29 cellular contexts compared by ENCODE assay signal in the genomic region with DNA sequence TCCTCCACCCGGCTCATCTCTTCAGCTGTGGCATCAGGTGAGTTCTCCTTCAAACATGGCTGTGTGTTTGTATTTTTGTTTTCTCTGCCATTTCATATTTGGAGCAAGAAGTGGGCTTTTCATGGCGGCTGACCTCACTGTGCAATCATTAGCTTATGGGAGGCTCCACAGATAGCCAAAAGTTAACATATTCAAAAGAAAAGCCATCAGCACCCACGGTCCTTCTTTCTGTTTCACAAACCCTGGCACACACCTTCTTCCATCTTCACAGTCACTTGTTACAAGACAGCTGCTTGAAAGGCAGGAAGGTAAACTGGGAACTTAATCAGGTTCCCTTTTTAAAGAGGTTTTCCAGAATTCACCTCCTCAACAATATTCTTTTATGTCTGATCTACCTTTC.
"Had no signal": no experiment of that assay in that cellular context is flagged by ENCODE, and none has a peak within 500 bp of the region (broad histone marks: within the 10 kb centered on the region; RNA-seq: fewer than 3 reads in every experiment).

No MANE protein-coding gene starts in this region.

- H3K27me3 Mint-ChIP-seq: activated CD4-positive, alpha-beta T cell treated with anti-CD3 and anti-CD28 coated beads, Interleukin-2, amount 10 ng/mL, durations not matched to agents 7 days and 5 days; activated naive CD4-positive, alpha-beta T cell treated with anti-CD3 and anti-CD28 coated beads, Interleukin-2, amount 50 U/mL, for 24 hours; naive thymus-derived CD8-positive, alpha-beta T cell; type B pancreatic cell had no signal

- H3K9me3 ChIP-seq: adrenal gland, ascending aorta, left lung, sigmoid colon, thoracic aorta, vagina had no signal

- H3K4me1 ChIP-seq: adrenal gland, ascending aorta, left lung, neural progenitor cell, sigmoid colon, vagina had no signal

- H3K79me2 ChIP-seq: hepatocyte had no signal

- ATAC-seq: activated CD4-positive, CD25-positive, alpha-beta regulatory T cell treated with anti-CD3 and anti-CD28 coated beads, Interleukin-2, amount 50 U/mL, for 24 hours; esophagus mucosa; left lung; naive thymus-derived CD8-positive, alpha-beta T cell had no signal

- H3K4me2 ChIP-seq: hepatocyte, neural progenitor cell, smooth muscle cell had no signal

- H3K4me3 ChIP-seq: adrenal gland, ascending aorta, hepatocyte, left lung, neural progenitor cell, sigmoid colon, smooth muscle cell, thoracic aorta, vagina had no signal

- H3K27me3 ChIP-seq: adrenal gland, ascending aorta, brain microvascular endothelial cell, hepatocyte, left lung, neural progenitor cell, sigmoid colon, vagina had no signal

- H2AFZ ChIP-seq: hepatocyte, neural progenitor cell had no signal

- H3K36me3 Mint-ChIP-seq: activated naive CD4-positive, alpha-beta T cell treated with anti-CD3 and anti-CD28 coated beads, Interleukin-2, amount 50 U/mL, for 24 hours; mesothelial cell of epicardium; naive thymus-derived CD8-positive, alpha-beta T cell; neural progenitor cell; type B pancreatic cell had no signal

- H3K36me3 ChIP-seq: adrenal gland, ascending aorta, brain microvascular endothelial cell, left lung, neural progenitor cell, sigmoid colon, thoracic aorta, vagina had no signal

- H3K4me1 Mint-ChIP-seq: mesothelial cell of epicardium had no signal

- DNase-seq: activated CD4-positive, alpha-beta T cell treated with anti-CD3 and anti-CD28 coated beads, Interleukin-2, amount 10 ng/mL, durations not matched to agents 7 days and 5 days; activated gamma-delta T cell treated with Interleukin-2 at 50 U/mL for 16 hours; activated T-cell treated with anti-CD3 and anti-CD28 coated beads for 4 hours; adrenal gland; brain microvascular endothelial cell; central memory CD4-positive, alpha-beta T cell; dermis blood vessel endothelial cell; effector CD8-positive, alpha-beta T cell; glutamatergic neuron; kidney glomerular epithelial cell; left lung; naive thymus-derived CD8-positive, alpha-beta T cell; posterior cingulate gyrus; sigmoid colon; stimulated activated CD4-positive, alpha-beta T cell treated with anti-CD3 and anti-CD28 coated beads, Interleukin-15, amount 100 ng/mL, for 24 hours; stimulated activated naive CD4-positive, alpha-beta T cell had no signal

- H3K4me3 Mint-ChIP-seq: activated CD4-positive, alpha-beta T cell treated with anti-CD3 and anti-CD28 coated beads, Interleukin-2, amount 10 ng/mL, durations not matched to agents 7 days and 5 days; activated naive CD4-positive, alpha-beta T cell treated with anti-CD3 and anti-CD28 coated beads, Interleukin-2, amount 50 U/mL, for 24 hours; mesothelial cell of epicardium; naive thymus-derived CD8-positive, alpha-beta T cell; neural progenitor cell; T-helper 2 cell treated with Interferon-gamma antibody and Interleukin-4, amounts not matched to agents 5 μg/mL and 100 μg/mL, for 36 hours; type B pancreatic cell had no signal

- H3K27ac Mint-ChIP-seq: activated CD4-positive, alpha-beta T cell treated with anti-CD3 and anti-CD28 coated beads, Interleukin-2, amount 10 ng/mL, durations not matched to agents 7 days and 5 days; activated naive CD4-positive, alpha-beta T cell treated with anti-CD3 and anti-CD28 coated beads, Interleukin-2, amount 50 U/mL, for 24 hours; mesothelial cell of epicardium; neural progenitor cell; T-helper 2 cell treated with Interferon-gamma antibody and Interleukin-4, amounts not matched to agents 5 μg/mL and 100 μg/mL, for 36 hours; type B pancreatic cell had no signal

- H3K27ac ChIP-seq: adrenal gland, ascending aorta, brain microvascular endothelial cell, hepatocyte, left lung, neural progenitor cell, sigmoid colon, thoracic aorta, vagina, VCaP had no signal

- H3K9me3 Mint-ChIP-seq: activated CD4-positive, alpha-beta T cell treated with anti-CD3 and anti-CD28 coated beads, Interleukin-2, amount 10 ng/mL, durations not matched to agents 7 days and 5 days; activated naive CD4-positive, alpha-beta T cell treated with anti-CD3 and anti-CD28 coated beads, Interleukin-2, amount 50 U/mL, for 24 hours; mesothelial cell of epicardium; naive thymus-derived CD8-positive, alpha-beta T cell; neural progenitor cell; T-helper 2 cell treated with Interferon-gamma antibody and Interleukin-4, amounts not matched to agents 5 μg/mL and 100 μg/mL, for 36 hours; type B pancreatic cell had no signal
